8 cellular contexts compared by ENCODE assay signal in the genomic region with DNA sequence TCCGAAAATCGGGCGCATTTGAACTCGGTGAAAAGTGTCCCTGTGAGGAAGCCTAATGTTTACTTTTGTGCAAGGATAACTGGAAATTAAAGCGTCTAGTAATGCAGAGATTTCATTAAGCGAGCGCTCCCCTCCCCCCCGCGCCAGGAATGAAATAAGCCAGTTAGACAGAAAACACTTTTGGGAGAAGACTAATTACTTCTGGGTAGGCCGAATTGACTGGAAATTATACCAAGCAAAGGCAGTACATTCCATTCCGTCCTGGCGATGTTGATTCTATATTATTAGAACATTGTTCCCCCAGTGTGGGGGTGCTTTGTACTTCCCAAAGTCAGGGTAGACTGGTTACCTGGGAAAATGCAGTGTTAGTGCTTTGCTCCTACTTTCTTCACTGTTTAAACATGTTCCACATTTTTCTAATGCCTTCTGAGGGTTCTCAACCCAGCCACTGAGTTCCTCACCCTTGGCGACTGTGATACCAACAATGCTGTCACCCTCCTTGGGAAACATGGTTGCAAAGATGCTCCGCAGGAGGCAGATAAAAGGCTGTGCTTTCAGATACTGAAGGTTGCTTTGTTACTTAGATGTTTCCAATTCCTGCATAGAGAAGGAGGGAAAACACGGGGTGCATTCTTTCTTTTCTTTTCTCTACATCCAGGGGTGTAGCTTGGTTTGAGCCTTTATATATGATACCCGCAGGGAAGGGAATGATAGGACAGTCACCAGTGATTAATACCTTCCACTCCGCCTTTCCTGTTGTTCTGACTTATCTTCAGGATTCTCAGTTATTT. TPM values are rescaled to one million over a fixed set of nuclear protein-coding genes. Genes with fewer than 3 reads are reported as not detected.
A peak's percentile ranks its signal among the peaks of the same experiment; 100 is the strongest.
DNase-seq lines count a peak whose midpoint lies in the region; ATAC-seq and TF ChIP-seq lines count a peak whose summit lies in the region.

No MANE protein-coding gene starts in this region.

- POLR2A ChIA-PET in AG04450 (lab: Yijun Ruan, JAX): interaction anchor here (0.7 to 1.6 kb wide), 2 partner anchors 13 to 311 kb away, joined by 3 to 9 read pairs; no protein-coding TSS in a partner anchor

- H3K36me3 Mint-ChIP-seq in endothelial cell (ENCODE audit: low read depth, unreplicated experiment): peaks cover 25% of the 10 kb centered on the region
- peaks cover 0 to 3% of the 10 kb centered on the region in 2 donors for H3K36me3 Mint-ChIP-seq in CD14-positive monocyte

- H3K27ac Mint-ChIP-seq in endothelial cell (ENCODE audit: unreplicated experiment): peak overlapping the region; percentile 81
- H3K27ac Mint-ChIP-seq in CD14-positive monocyte: no peak overlapping the region

- H3K27ac ChIP-seq in AG04450 (ENCODE audit: low read depth, low read length) (peak overlapping the region; percentile 83), muscle layer of duodenum (ENCODE audit: low read length) (peak overlapping the region; percentile 94)

- H3K4me1 Mint-ChIP-seq in endothelial cell (ENCODE audit: unreplicated experiment): peaks cover 34% of the 10 kb centered on the region
- H3K4me1 Mint-ChIP-seq in CD14-positive monocyte: peaks cover 19% of the 10 kb centered on the region

- H3K9me3 ChIP-seq in AG04450 (ENCODE audit: control insufficient read depth, insufficient read depth, low read length): peaks cover 3% of the 10 kb centered on the region; the same call in 1 of the 2 replicates
- no peaks in the 10 kb centered on the region for H3K9me3 ChIP-seq in muscle layer of duodenum (ENCODE audit: control insufficient read depth in 1 of 2, low read length in 2 of 2)

- no peaks in the 10 kb centered on the region for H3K4me1 ChIP-seq in muscle layer of duodenum (ENCODE audit: control insufficient read depth in 1 of 2, insufficient read depth in 2 of 2, low read length in 2 of 2)

- CTCF ChIA-PET in AG04450 (lab: Charles Lee): interaction anchor here (0.8 to 10.1 kb wide), 4 partner anchors 8 to 595 kb away, joined by 3 to 83 read pairs (median 18); no protein-coding TSS in a partner anchor

- H3K4me3 ChIP-seq in AG04450 (ENCODE audit: low read depth, low read length): peak overlapping the region; percentile 87
- peak overlapping the region; percentile 79 to 80 for H3K4me3 ChIP-seq in muscle layer of duodenum (ENCODE audit: low read depth in 1 of 2, low read length in 2 of 2)

- H3K27me3 Mint-ChIP-seq in endothelial cell (ENCODE audit: unreplicated experiment) (peaks cover 6% of the 10 kb centered on the region), CD14-positive monocyte (ENCODE audit: low read depth in 3 of 3) (peaks cover 42 to 56% (median 47%) of the 10 kb centered on the region in 3 donors)

- DNase-seq in AG04450 (ENCODE audit: low read depth, low spot score) (no peak), NCI-H226 (peak; percentile 81), endothelial cell (ENCODE audit: low spot score) (no peak), NCI-H1436 treated with DMSO at 0.1 percent for 48 hours (lab: John Stamatoyannopoulos, UW) (no peak), NCI-H2029 treated with DMSO at 0.1 percent for 48 hours (lab: John Stamatoyannopoulos, UW) (no peak), CD14-positive monocyte (ENCODE audit: low spot score) (no peak)

- intact Hi-C loops in CD14-positive monocyte (cut with micrococcal nuclease): no loop called here

- H3K9me3 Mint-ChIP-seq in endothelial cell (ENCODE audit: unreplicated experiment) (no peaks in the 10 kb centered on the region), CD14-positive monocyte (peaks cover 0 to 7% (median 3%) of the 10 kb centered on the region in 7 donors)

- H3K36me3 ChIP-seq in muscle layer of duodenum (ENCODE audit: control insufficient read depth in 1 of 2, insufficient read depth in 2 of 2, low read length in 2 of 2): peaks cover 0 to 8% of the 10 kb centered on the region in 2 donors

- TF ChIP-seq CTCF in AG04450 (IDR thresholded peaks at IDR 0.05; ENCODE audit: low read depth, low read length): no peak
- TF ChIP-seq CTCF in endothelial cell (IDR thresholded peaks at IDR 0.05; ENCODE audit: unreplicated experiment): no peak
- TF ChIP-seq CTCF in CD14-positive monocyte (IDR thresholded peaks at IDR 0.05): no peak

- H3K27me3 ChIP-seq in AG04450 (ENCODE audit: control insufficient read depth, insufficient read depth, low read length) (no peaks in the 10 kb centered on the region), muscle layer of duodenum (ENCODE audit: low read depth, low read length) (no peaks in the 10 kb centered on the region)

- H3K4me3 Mint-ChIP-seq in endothelial cell (ENCODE audit: unreplicated experiment) (peak overlapping the region; percentile 96), CD14-positive monocyte (peak overlapping the region in 1 of 2 donors; percentile 91)

- no peak for ATAC-seq in HG03521 (IDR thresholded peaks at IDR 0.05; ENCODE audit: unreplicated experiment)

RNA-seq across cellular contexts. Expression of a gene that starts 2.6 kb away (rescaled TPM):
- polyA plus RNA-seq in AG04450 (2011; rRNA removed) (261 and 323 TPM in 2 replicates), CD14-positive monocyte (not detected)
- 234 and 259 TPM in 2 replicates for polyA minus RNA-seq in AG04450 (2011; rRNA and poly(A)+ RNA removed)
- total RNA-seq in endothelial cell (ENCODE audit: unreplicated experiment): 363 TPM

Comparison
In these comparisons a context has a peak if more than half of its experiments do, and no peak if none do; other contexts are left out.
1. RNA of a gene that starts 2.6 kb away (polyA plus RNA-seq): 261 to 323 TPM in AG04450; not detected in CD14-positive monocyte; every median in the first group is over 100 times any median in the second.